Comparison of ENCODE assay signal across 8 cellular contexts in genomic region chr19:42217522-42218442, GRCh38. TPM values are rescaled to one million over a fixed set of nuclear protein-coding genes. Genes with fewer than 3 reads are reported as not detected.
DNase-seq lines count a peak whose midpoint lies in the region; ATAC-seq, FAIRE-seq and TF ChIP-seq lines count a peak whose summit lies in the region.

Gene DEDD2, minus strand, starts transcription at chr19:42217677. Its CDS starts 670 bp downstream, at chr19:42217007.

- H3K27ac ChIP-seq in A549 (peak within 1 kb of the TSS; percentile 79 to 89), VCaP (peak within 1 kb of the TSS; percentile 95), breast epithelium (peak within 1 kb of the TSS; percentile 91 to 97), iPS-20b (ENCODE audit: low read length) (peak within 1 kb of the TSS; percentile 75), small intestine (ENCODE audit: low read depth in 1 of 2, low read length in 1 of 2) (peak within 1 kb of the TSS; percentile 71 to 92)

- intact Hi-C loops in breast epithelium (cut with DNase I; ENCODE audit: low total_unique reads): no loop called here

- peak; percentile 67 to 80 for ATAC-seq in A549
- ATAC-seq in GM18870 (IDR thresholded peaks at IDR 0.05; ENCODE audit: unreplicated experiment): peak; percentile 72
- ATAC-seq in HG03135 (IDR thresholded peaks at IDR 0.05; ENCODE audit: unreplicated experiment): peak; percentile 69

- H3K4me2 ChIP-seq in A549: peak within 1 kb of the TSS; percentile 77

- peak within 1 kb of the TSS; percentile 89 for H3K9ac ChIP-seq in iPS-20b (ENCODE audit: low read depth, low read length)

- CTCF ChIA-PET in A549 (lab: Yijun Ruan, JAX): interaction anchor here (0.7 to 3.6 kb wide), 13 partner anchors 11 to 207 kb away, joined by 3 to 29 read pairs (median 3); partner anchors contain the start of gene POU2F2

- TF ChIP-seq EP300 in A549 (IDR thresholded peaks at IDR 0.05): no peak

- no peaks in the 10 kb centered on the region for H3K9me3 ChIP-seq in A549
- H3K9me3 ChIP-seq in breast epithelium: no peaks in the 10 kb centered on the region
- no peaks in the 10 kb centered on the region for H3K9me3 ChIP-seq in iPS-20b (ENCODE audit: insufficient read depth, low read depth, low read length)
- no peaks in the 10 kb centered on the region for H3K9me3 ChIP-seq in small intestine (ENCODE audit: control insufficient read depth, low read depth)

- WGBS in A549 (ENCODE audit: missing lambda C conversion rate): 17% methylated on average over 56 of the region's 56 CpGs
- 16 to 18% (median 18%) methylated on average over 54 to 56 of the region's 56 CpGs for WGBS in small intestine, 3 donors

- H3K27me3 ChIP-seq in breast epithelium: no peaks in the 10 kb centered on the region
- H3K27me3 ChIP-seq in iPS-20b (ENCODE audit: insufficient read depth, low read length): no peaks in the 10 kb centered on the region
- no peaks in the 10 kb centered on the region for H3K27me3 ChIP-seq in small intestine (ENCODE audit: control insufficient read depth in 2 of 2, insufficient read depth in 2 of 2, low read length in 2 of 2)

- H3K4me1 ChIP-seq in A549 (peaks cover 40% of the 10 kb centered on the region), breast epithelium (peaks cover 0 to 35% of the 10 kb centered on the region in 2 donors), iPS-20b (ENCODE audit: insufficient read depth, low read length) (peaks cover 8% of the 10 kb centered on the region; the same call in 1 of the 2 replicates), small intestine (ENCODE audit: control insufficient read depth in 2 of 2, insufficient read depth in 1 of 2, low read depth in 1 of 2, low read length in 1 of 2) (peaks cover 9 to 12% of the 10 kb centered on the region in 2 donors)

- POLR2A ChIA-PET in A549 (lab: Yijun Ruan, JAX): interaction anchor here (0.7 to 1.0 kb wide), 2 partner anchors 9 to 12 kb away, joined by 3 read pairs; no protein-coding TSS in a partner anchor

- peak within 1 kb of the TSS; percentile 69 for H3K4me3 ChIP-seq in A549
- H3K4me3 ChIP-seq in breast epithelium: peak within 1 kb of the TSS; percentile 60 to 98 (median 79)
- H3K4me3 ChIP-seq in iPS-20b (ENCODE audit: low read length): peak within 1 kb of the TSS; percentile 90
- peak within 1 kb of the TSS; percentile 80 to 89 for H3K4me3 ChIP-seq in small intestine (ENCODE audit: low read depth in 1 of 2, low read length in 2 of 2)

- DNase-seq in A549 (ENCODE audit: low read depth in 1 of 2, low spot score in 1 of 2) (peak; percentile 99 to 100), NCI-H2196 treated with DMSO at 0.1 percent for 48 hours (lab: John Stamatoyannopoulos, UW; ENCODE audit: unreplicated experiment) (peak; percentile 93), breast epithelium (ENCODE audit: low spot score in 2 of 2) (peak; percentile 97 to 99), small intestine (peak; percentile 99)

- H3K36me3 ChIP-seq in breast epithelium (no peaks in the 10 kb centered on the region), iPS-20b (ENCODE audit: insufficient read depth, low read depth, low read length) (peaks cover 33% of the 10 kb centered on the region), small intestine (ENCODE audit: control insufficient read depth in 2 of 2, insufficient read depth in 2 of 2, low read length in 2 of 2) (no peaks in the 10 kb centered on the region)

- TF ChIP-seq RAD21 in A549 (conservative IDR thresholded peaks at IDR 0.05 in 1 of 2, IDR thresholded peaks at IDR 0.05 in 1 of 2): no peak

- TF ChIP-seq POLR2A in A549 (IDR thresholded peaks at IDR 0.05; ENCODE audit: low read length) (peak; percentile 94), breast epithelium (IDR thresholded peaks at IDR 0.05) (peak; percentile 49)

- TF ChIP-seq CTCF in A549 (IDR thresholded peaks at IDR 0.05): no peak
- no peak for TF ChIP-seq CTCF in VCaP (conservative IDR thresholded peaks at IDR 0.05)
- no peak for TF ChIP-seq CTCF in breast epithelium (IDR thresholded peaks at IDR 0.05)

- peak; percentile 100 for FAIRE-seq in A549 (lab: Jason Lieb, UNC)
- no peak for FAIRE-seq in small intestine (lab: Jason Lieb, UNC)

TF ChIP-seq in A549, 52 proteins besides CTCF, POLR2A, EP300 and RAD21 (continues in another document):
- TF ChIP-seq BCL3 (IDR thresholded peaks at IDR 0.05) (peak; percentile 78), CHD2 (IDR thresholded peaks at IDR 0.05; ENCODE audit: low read length, partially characterized antibody) (peak; percentile 60), MAZ (IDR thresholded peaks at IDR 0.05; ENCODE audit: borderline replicate concordance, low read depth, low read length) (no peak), MYC (IDR thresholded peaks at IDR 0.05; ENCODE audit: borderline replicate concordance, low read length) (peak; percentile 95; the same call in 1 of the 2 replicates), REST (IDR thresholded peaks at IDR 0.05) (0 out of 2 replicates have a peak, but pooled peaks have one; percentile 25), POLR2AphosphoS2 (conservative IDR thresholded peaks at IDR 0.05; ENCODE audit: low read length) (no peak), PBX3 (IDR thresholded peaks at IDR 0.05) (peak; percentile 45; the same call in 1 of the 2 replicates), KDM5A (IDR thresholded peaks at IDR 0.05) (no peak), FOSL2 (IDR thresholded peaks at IDR 0.05) (no peak), FOSL2 (CRISPR knock-in tag; IDR thresholded peaks at IDR 0.05) (peak; percentile 77), HMGXB4 (CRISPR knock-in tag; IDR thresholded peaks at IDR 0.05; ENCODE audit: borderline replicate concordance) (no peak), JUNB (IDR thresholded peaks at IDR 0.05) (no peak), PHF8 (IDR thresholded peaks at IDR 0.05; ENCODE audit: borderline replicate concordance, low read depth) (peak; percentile 58; the same call in 1 of the 2 replicates)

RNA-seq across cellular contexts. Expression of gene DEDD2, which starts in this region (rescaled TPM):
- polyA plus RNA-seq in A549 (2011; rRNA removed) (30.8 and 37.9 TPM in 2 replicates), A549 (2017; fragmentation: RNase III; extraction: RNeasy Plus Mini Kit Qiagen cat#74134 plus additional on column Dnase treatment) (39.7 to 54.1 TPM (median 43.2 TPM) in 3 replicates), small intestine (10 to 100 TPM; 22.8 to 41.3 (median 38.5) TPM)
- 72.8 and 91.8 TPM in 2 replicates for polyA plus RNA-seq in A549 (2012; cell fraction: cytosol; rRNA removed)
- polyA plus RNA-seq in A549 (2012; cell fraction: nucleus; rRNA removed): 65.3 and 65.8 TPM in 2 replicates
- polyA minus RNA-seq in A549 (2011; rRNA and poly(A)+ RNA removed): 29.4 and 37.6 TPM in 2 replicates
- total RNA-seq in breast epithelium: 10 to 100 TPM; 31.4 to 64.0 (median 37.0) TPM

Comparison
In these comparisons a context has a peak if more than half of its experiments do, and no peak if none do; other contexts are left out.
1. Peak in every context shown above with its lines: DNase-seq, ATAC-seq, H3K4me3 ChIP-seq and H3K27ac ChIP-seq.